ENCODE assay signal across 1 cellular context in genomic region chr11:107301886-107302285, GRCh38.
TF ChIP-seq lines count a peak whose summit lies in the region.

No MANE protein-coding gene starts in this region.

TF ChIP-seq in GM23338, 12 proteins besides CTCF, POLR2A, EP300 and RAD21 (continued from another document):
- TF ChIP-seq STAT1 (IDR thresholded peaks at IDR 0.05; ENCODE audit: unreplicated experiment) (no peak), POLR2AphosphoS5 (IDR thresholded peaks at IDR 0.05; ENCODE audit: low read depth) (no peak), ZNF114 (CRISPR knock-in tag; IDR thresholded peaks at IDR 0.05) (no peak), EZH2 (IDR thresholded peaks at IDR 0.05; ENCODE audit: low read depth, unreplicated experiment) (no peak), CREB1 (CRISPR knock-in tag; IDR thresholded peaks at IDR 0.05; ENCODE audit: low read depth) (no peak), NANOG (IDR thresholded peaks at IDR 0.05; ENCODE audit: borderline replicate concordance) (no peak), JUNB (IDR thresholded peaks at IDR 0.05; ENCODE audit: unreplicated experiment) (no peak)
- TF ChIP-seq, protein P1, sequence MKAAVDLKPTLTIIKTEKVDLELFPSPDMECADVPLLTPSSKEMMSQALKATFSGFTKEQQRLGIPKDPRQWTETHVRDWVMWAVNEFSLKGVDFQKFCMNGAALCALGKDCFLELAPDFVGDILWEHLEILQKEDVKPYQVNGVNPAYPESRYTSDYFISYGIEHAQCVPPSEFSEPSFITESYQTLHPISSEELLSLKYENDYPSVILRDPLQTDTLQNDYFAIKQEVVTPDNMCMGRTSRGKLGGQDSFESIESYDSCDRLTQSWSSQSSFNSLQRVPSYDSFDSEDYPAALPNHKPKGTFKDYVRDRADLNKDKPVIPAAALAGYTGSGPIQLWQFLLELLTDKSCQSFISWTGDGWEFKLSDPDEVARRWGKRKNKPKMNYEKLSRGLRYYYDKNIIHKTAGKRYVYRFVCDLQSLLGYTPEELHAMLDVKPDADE (IDR thresholded peaks at IDR 0.05) = no peak
TF ChIP-seq in GM23338: peak in this region for 0.
